Comparison of ENCODE assay signal across 1 cellular context in genomic region chr17:19311016-19311415, GRCh38.
TF ChIP-seq lines count a peak whose summit lies in the region.

No MANE protein-coding gene starts in this region.

TF ChIP-seq in SK-N-SH, 30 proteins besides CTCF, POLR2A, EP300 and RAD21 (continued from another document):
- TF ChIP-seq REST (IDR thresholded peaks at IDR 0.05; ENCODE audit: low read depth, low read length) (no peak), TCF12 (IDR thresholded peaks at IDR 0.05) (no peak), FOXJ3 (CRISPR knock-in tag; IDR thresholded peaks at IDR 0.05) (no peak), MAX (IDR thresholded peaks at IDR 0.05; ENCODE audit: low read depth) (no peak), RCOR1 (IDR thresholded peaks at IDR 0.05; ENCODE audit: low read length) (no peak), YY1 (IDR thresholded peaks at IDR 0.05; ENCODE audit: low read depth) (no peak), IRF3 (IDR thresholded peaks at IDR 0.05; ENCODE audit: low read depth, low read length) (no peak), FOSL2 (IDR thresholded peaks at IDR 0.05; ENCODE audit: borderline replicate concordance, low read depth) (no peak), SIN3A (IDR thresholded peaks at IDR 0.05; ENCODE audit: borderline replicate concordance, low read depth, low read length) (no peak), SMC3 (IDR thresholded peaks at IDR 0.05; ENCODE audit: low read depth, low read length) (no peak)
- TF ChIP-seq, protein P1, sequence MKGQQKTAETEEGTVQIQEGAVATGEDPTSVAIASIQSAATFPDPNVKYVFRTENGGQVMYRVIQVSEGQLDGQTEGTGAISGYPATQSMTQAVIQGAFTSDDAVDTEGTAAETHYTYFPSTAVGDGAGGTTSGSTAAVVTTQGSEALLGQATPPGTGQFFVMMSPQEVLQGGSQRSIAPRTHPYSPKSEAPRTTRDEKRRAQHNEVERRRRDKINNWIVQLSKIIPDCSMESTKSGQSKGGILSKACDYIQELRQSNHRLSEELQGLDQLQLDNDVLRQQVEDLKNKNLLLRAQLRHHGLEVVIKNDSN (IDR thresholded peaks at IDR 0.05; ENCODE audit: borderline replicate concordance, low read depth): no peak
